In genomic region chr12:96514328-96514727, GRCh38 we compare ENCODE assay signal across 13 cellular contexts. TPM values are rescaled to one million over a fixed set of nuclear protein-coding genes. Genes with fewer than 3 reads are reported as not detected.
A peak's percentile ranks its signal among the peaks of the same experiment; 100 is the strongest.
DNase-seq lines count a peak whose midpoint lies in the region; ATAC-seq, FAIRE-seq and TF ChIP-seq lines count a peak whose summit lies in the region.
"Had no signal": no experiment of that assay in that cellular context is flagged by ENCODE, and none has a peak within 500 bp of the region (broad histone marks: within the 10 kb centered on the region; RNA-seq: fewer than 3 reads in every experiment).

No MANE protein-coding gene starts in this region.

- TF ChIP-seq CTCF in H1 (IDR thresholded peaks at IDR 0.05; ENCODE audit: control extremely low read depth in 1 of 3, insufficient read depth in 1 of 3, low read depth in 1 of 3, low read length in 3 of 3) (no peak), natural killer cell (IDR thresholded peaks at IDR 0.05) (no peak)

- no peak overlapping the region for H3K4me2 ChIP-seq in H1 (ENCODE audit: insufficient read depth in 1 of 2, low read depth in 2 of 2, low read length in 2 of 2)

- no peaks in the 10 kb centered on the region for H3K23me2 ChIP-seq in H1 (ENCODE audit: low read depth, low read length)

- no peaks in the 10 kb centered on the region for H3K27me3 ChIP-seq in H1 (replicated peaks in 1 of 4; ENCODE audit: control insufficient read depth in 3 of 4, extremely low read depth in 1 of 4, insufficient read depth in 3 of 4, low read length in 3 of 4)
- H3K27me3 ChIP-seq: cardiac muscle cell had no signal

- H3K4me1 Mint-ChIP-seq in natural killer cell, result peaks cover 4 to 6% of the 10 kb centered on the region in 2 donors
- H3K4me1 Mint-ChIP-seq in effector memory CD8-positive, alpha-beta T cell (ENCODE audit: low read depth in 2 of 2), result peaks cover 4% of the 10 kb centered on the region in 2 donors
- H3K4me1 Mint-ChIP-seq in stimulated activated effector memory CD8-positive, alpha-beta T cell treated with anti-CD3 and anti-CD28 coated beads, Interleukin-12 subunit alpha, Interleukin-12 subunit beta, amount 100 ng/mL, for 72 hours, result peaks cover 14% of the 10 kb centered on the region

- no peak overlapping the region for H3K27ac ChIP-seq in H1 (ENCODE audit: low read depth, low read length)
- H3K27ac ChIP-seq: cardiac muscle cell had no signal

- no peaks in the 10 kb centered on the region for H3K36me3 Mint-ChIP-seq in natural killer cell
- H3K36me3 Mint-ChIP-seq in effector memory CD8-positive, alpha-beta T cell (ENCODE audit: insufficient read depth), result peaks cover 9% of the 10 kb centered on the region
- H3K36me3 Mint-ChIP-seq in stimulated activated effector memory CD8-positive, alpha-beta T cell treated with anti-CD3 and anti-CD28 coated beads, Interleukin-12 subunit alpha, Interleukin-12 subunit beta, amount 100 ng/mL, for 72 hours, result no peaks in the 10 kb centered on the region

- no peak overlapping the region for H4K5ac ChIP-seq in H1 (ENCODE audit: insufficient read length, low read depth, low read length)

- DNase-seq in Caki2 (ENCODE audit: low read depth), result peak; percentile 52
- no peak for DNase-seq in H1 (ENCODE audit: low read depth in 1 of 2, low spot score in 2 of 2)
- DNase-seq in natural killer cell, result no peak
- no peak for DNase-seq in retina
- no peak for DNase-seq in effector memory CD8-positive, alpha-beta T cell
- DNase-seq in stimulated activated effector memory CD8-positive, alpha-beta T cell treated with anti-CD3 and anti-CD28 coated beads, Interleukin-12 subunit alpha, Interleukin-12 subunit beta, amount 100 ng/mL, for 72 hours (ENCODE audit: low spot score in 2 of 2), result no peak
- DNase-seq: activated CD4-positive, CD25-positive, alpha-beta regulatory T cell treated with anti-CD3 and anti-CD28 coated beads, Interleukin-2, amount 50 U/mL, for 72 hours; C1 segment of cervical spinal cord; kidney glomerular epithelial cell; NCI-H82 had no signal

- no peak overlapping the region for H3K9ac ChIP-seq in H1 (replicated peaks in 1 of 4; ENCODE audit: extremely low read depth in 1 of 4, low read depth in 3 of 4, low read length in 3 of 4)

- peak; percentile 65 for ATAC-seq in GM19455 (IDR thresholded peaks at IDR 0.05; ENCODE audit: unreplicated experiment)
- peak; percentile 72 for ATAC-seq in HG03097 (IDR thresholded peaks at IDR 0.05; ENCODE audit: low FRiP score, unreplicated experiment)
- ATAC-seq in natural killer cell, result no peak
- no peak for ATAC-seq in effector memory CD8-positive, alpha-beta T cell (replicated peaks)
- no peak for ATAC-seq in stimulated activated effector memory CD8-positive, alpha-beta T cell treated with anti-CD3 and anti-CD28 coated beads, Interleukin-12 subunit alpha, Interleukin-12 subunit beta, amount 100 ng/mL, for 72 hours

- H3K27me3 Mint-ChIP-seq in natural killer cell (ENCODE audit: low read depth in 2 of 2), result no peaks in the 10 kb centered on the region
- H3K27me3 Mint-ChIP-seq in effector memory CD8-positive, alpha-beta T cell, result no peaks in the 10 kb centered on the region

- H2AFZ ChIP-seq in H1 (ENCODE audit: low read length), result 0 out of 2 replicates have a peak overlapping the region, but pooled peaks have one; percentile 43

- H3K56ac ChIP-seq in H1 (replicated peaks; ENCODE audit: insufficient read length, low read depth, low read length), result no peak overlapping the region

- no peak overlapping the region for H2BK5ac ChIP-seq in H1 (ENCODE audit: low read depth, low read length)

- no peak overlapping the region for H3K4me3 Mint-ChIP-seq in natural killer cell
- H3K4me3 Mint-ChIP-seq in effector memory CD8-positive, alpha-beta T cell, result no peak overlapping the region
- no peak overlapping the region for H3K4me3 Mint-ChIP-seq in stimulated activated effector memory CD8-positive, alpha-beta T cell treated with anti-CD3 and anti-CD28 coated beads, Interleukin-12 subunit alpha, Interleukin-12 subunit beta, amount 100 ng/mL, for 72 hours

- CTCF ChIA-PET in H1 (lab: Charles Lee; ENCODE audit: partially characterized antibody), result interaction anchor here (0.9 to 3.4 kb wide), 5 partner anchors 10 to 304 kb away, joined by 3 to 31 read pairs (median 5); no protein-coding TSS in a partner anchor

- H3K4me1 ChIP-seq in H1 (replicated peaks in 1 of 4; ENCODE audit: control insufficient read depth in 3 of 4, insufficient read depth in 4 of 4, low read length in 3 of 4), result peaks cover 0 to 7% (median 0%) of the 10 kb centered on the region in 4 experiments; a peak in 1 of 7 replicates

- intact Hi-C loops in natural killer cell (cut with micrococcal nuclease), result no loop called here

- H2BK15ac ChIP-seq in H1 (ENCODE audit: low read length), result no peak overlapping the region

- no peak overlapping the region for H3K14ac ChIP-seq in H1 (ENCODE audit: insufficient read length)

- no peaks in the 10 kb centered on the region for H3K9me3 Mint-ChIP-seq in natural killer cell
- H3K9me3 Mint-ChIP-seq in effector memory CD8-positive, alpha-beta T cell, result no peaks in the 10 kb centered on the region
- no peaks in the 10 kb centered on the region for H3K9me3 Mint-ChIP-seq in stimulated activated effector memory CD8-positive, alpha-beta T cell treated with anti-CD3 and anti-CD28 coated beads, Interleukin-12 subunit alpha, Interleukin-12 subunit beta, amount 100 ng/mL, for 72 hours

- no peaks in the 10 kb centered on the region for H3K79me2 ChIP-seq in H1 (ENCODE audit: control insufficient read depth in 1 of 2, insufficient read depth in 2 of 2, low read length in 2 of 2)

- no peak overlapping the region for H3K4me3 ChIP-seq in H1 (ENCODE audit: extremely low read depth in 1 of 4, insufficient read depth in 2 of 4, low read depth in 3 of 4, low read length in 4 of 4)
- H3K4me3 ChIP-seq: cardiac muscle cell had no signal

- no peak overlapping the region for H3K23ac ChIP-seq in H1 (ENCODE audit: insufficient read length)

- no peak overlapping the region for H2BK12ac ChIP-seq in H1 (ENCODE audit: low read depth, low read length)

- no peak overlapping the region for H3K18ac ChIP-seq in H1 (ENCODE audit: extremely low read depth, low read length)

- H2BK20ac ChIP-seq in H1 (ENCODE audit: low read length), result no peak overlapping the region

- no peak for TF ChIP-seq POLR2A in H1 (IDR thresholded peaks at IDR 0.05; ENCODE audit: control extremely low read depth in 1 of 2, low read depth in 2 of 2, low read length in 2 of 2)

- POLR2A ChIA-PET in H1 (lab: Charles Lee; ENCODE audit: partially characterized antibody), result no interaction called here

- no peaks in the 10 kb centered on the region for H3K9me3 ChIP-seq in H1 (ENCODE audit: insufficient read depth in 2 of 2, low read depth in 1 of 2, low read length in 1 of 2)

- no peak overlapping the region for H2BK120ac ChIP-seq in H1 (replicated peaks; ENCODE audit: low read depth, low read length)

- no peaks in the 10 kb centered on the region for H3K36me3 ChIP-seq in H1 (ENCODE audit: control insufficient read depth in 2 of 4, insufficient read depth in 4 of 4, low read length in 3 of 4)
- H3K36me3 ChIP-seq: cardiac muscle cell had no signal

- FAIRE-seq in H1 (lab: Jason Lieb, UNC), result no peak

- no peak overlapping the region for H2AK5ac ChIP-seq in H1 (ENCODE audit: low read depth, low read length)

- H3K27ac Mint-ChIP-seq in natural killer cell, result no peak overlapping the region
- peak overlapping the region in 1 of 2 donors; percentile 38 for H3K27ac Mint-ChIP-seq in effector memory CD8-positive, alpha-beta T cell
- H3K27ac Mint-ChIP-seq in stimulated activated effector memory CD8-positive, alpha-beta T cell treated with anti-CD3 and anti-CD28 coated beads, Interleukin-12 subunit alpha, Interleukin-12 subunit beta, amount 100 ng/mL, for 72 hours, result no peak overlapping the region

- H4K91ac ChIP-seq in H1 (replicated peaks; ENCODE audit: insufficient read length, low read length), result no peak overlapping the region

- H3K79me1 ChIP-seq in H1 (ENCODE audit: low read depth, low read length), result no peaks in the 10 kb centered on the region

- no peaks in the 10 kb centered on the region for H4K20me1 ChIP-seq in H1 (replicated peaks in 1 of 2; ENCODE audit: control insufficient read depth in 1 of 2, insufficient read depth in 2 of 2, low read length in 2 of 2)

- in situ Hi-C loops in Caki2 (cut with HindIII; ENCODE audit: low pct_unique_long_range_greater_than_20kb, low sequenced_read_pairs), result no loop called here

- H4K8ac ChIP-seq in H1 (ENCODE audit: extremely low read depth, insufficient read depth, low read length), result no peak overlapping the region

- H3K4ac ChIP-seq in H1 (replicated peaks; ENCODE audit: insufficient read length, low read depth, low read length), result no peak overlapping the region

- TF ChIP-seq EP300 in H1 (IDR thresholded peaks at IDR 0.05; ENCODE audit: borderline replicate concordance in 1 of 2, low read depth in 2 of 2, low read length in 2 of 2), result no peak

- WGBS in H1 (ENCODE audit: extremely low coverage in 1 of 2, insufficient coverage in 1 of 2, insufficient read length in 1 of 2, insufficient replicate concordance in 2 of 2, low coverage in 1 of 2, low lambda C conversion rate in 2 of 2, missing lambda C conversion rate in 1 of 2), 2 experiments, result 84% methylated on average over 3 of the region's 3 CpGs; no CpG with 5 or more reads in 1 of the 2 experiments

- no peak for TF ChIP-seq RAD21 in H1 (IDR thresholded peaks at IDR 0.05 in 1 of 2, conservative IDR thresholded peaks at IDR 0.05 in 1 of 2; ENCODE audit: low read depth in 2 of 2, low read length in 2 of 2)

TF ChIP-seq in H1, 55 proteins besides CTCF, POLR2A, EP300 and RAD21 (continues in another document):
- TF ChIP-seq SP2 (IDR thresholded peaks at IDR 0.05; ENCODE audit: low read length) (no peak), SAP30 (IDR thresholded peaks at IDR 0.05; ENCODE audit: insufficient read depth, insufficient replicate concordance, low read length) (no peak)

RNA-seq across cellular contexts. Expression of gene CFAP54, which starts 25.0 kb away (rescaled TPM):
- total RNA-seq in Caki2 (2014; rRNA removed; shearing (Covaris generic); ENCODE audit: low replicate concordance), result 1.0 and 6.7 TPM in 2 replicates
- total RNA-seq in H1 (2021; fragmentation: NEBNext Ultra II Directional; extraction: Animal tissue kit (Norgen Biotek cat#: 25700)), result 0.17 and 0.42 TPM in 2 replicates
- polyA plus RNA-seq in H1 (2011; rRNA removed), result 0.06 and 0.33 TPM in 2 replicates
- polyA plus RNA-seq in H1 (2011; cell fraction: cytosol; rRNA removed), result 0.22 TPM
- 0.11 TPM for polyA plus RNA-seq in H1 (2011; cell fraction: nucleus; rRNA removed)
- 0.19 TPM in 1 of 4 replicates, not detected in the others for polyA plus RNA-seq in H1 (2012, experiment 1 of 2)
- not detected for polyA plus RNA-seq in H1 (2012, experiment 2 of 2)
- polyA plus RNA-seq in H1 (2013, experiment 1 of 2), result 0.14 TPM
- 0.18 TPM for polyA plus RNA-seq in H1 (2013, experiment 2 of 2)
- polyA minus RNA-seq in H1 (2011; rRNA and poly(A)+ RNA removed), result 0.37 and 1.1 TPM in 2 replicates
- not detected for polyA minus RNA-seq in H1 (2011; cell fraction: cytosol; rRNA and poly(A)+ RNA removed)
- 1.3 TPM for polyA minus RNA-seq in H1 (2011; cell fraction: nucleus; rRNA and poly(A)+ RNA removed)
- 1 to 10 TPM in 2 of 3 donors, under 1 TPM in 1; 0.56 to 1.5 (median 1.2) TPM for total RNA-seq in natural killer cell

Comparison
In these comparisons a context has a peak if more than half of its experiments do, and no peak if none do; other contexts are left out.
1. ATAC-seq: peak in GM19455 (single experiment) and HG03097 (single experiment); none in natural killer cell (0 of 3), effector memory CD8-positive, alpha-beta T cell (single experiment) and stimulated activated effector memory CD8-positive, alpha-beta T cell treated with anti-CD3 and anti-CD28 coated beads, Interleukin-12 subunit alpha, Interleukin-12 subunit beta, amount 100 ng/mL, for 72 hours (single experiment).